9 cellular contexts compared by ENCODE assay signal in genomic region chr9:104682642-104683041, GRCh38. TPM values are rescaled to one million over a fixed set of nuclear protein-coding genes. Genes with fewer than 3 reads are reported as not detected.
DNase-seq lines count a peak whose midpoint lies in the region; ATAC-seq and TF ChIP-seq lines count a peak whose summit lies in the region.
"Had no signal": no experiment of that assay in that cellular context is flagged by ENCODE, and none has a peak within 500 bp of the region (broad histone marks: within the 10 kb centered on the region; RNA-seq: fewer than 3 reads in every experiment).

No MANE protein-coding gene starts in this region.

- H3K27me3 ChIP-seq in SJCRH30, result no peaks in the 10 kb centered on the region

- H3K4me3 ChIP-seq in AG10803 (ENCODE audit: low read length), result no peak overlapping the region
- H3K4me3 ChIP-seq in SJCRH30, result no peak overlapping the region

- no peaks in the 10 kb centered on the region for H3K9me3 ChIP-seq in SJCRH30 (replicated peaks)

- ATAC-seq in GM18502 (IDR thresholded peaks at IDR 0.05; ENCODE audit: poor library complexity, unreplicated experiment) (peak; percentile 74), HG02870 (IDR thresholded peaks at IDR 0.05; ENCODE audit: unreplicated experiment) (peak; percentile 56)
- ATAC-seq: naive thymus-derived CD8-positive, alpha-beta T cell had no signal

- no peaks in the 10 kb centered on the region for H3K4me1 ChIP-seq in SJCRH30

- TF ChIP-seq CTCF in AG10803 (conservative IDR thresholded peaks at IDR 0.05; ENCODE audit: low read length), result peak; percentile 62

- no peak overlapping the region for H3K27ac ChIP-seq in SJCRH30

- DNase-seq in AG10803 (ENCODE audit: low read depth), result peak; percentile 58
- peak; percentile 76 for DNase-seq in NCI-H1105 treated with DMSO at 0.1 percent for 48 hours (lab: John Stamatoyannopoulos, UW)
- DNase-seq in SJCRH30, result peak; percentile 2 to 72
- DNase-seq in fibroblast of gingiva (ENCODE audit: low read depth), result peak; percentile 41
- peak; percentile 15 for DNase-seq in putamen (ENCODE audit: low spot score)
- DNase-seq in stimulated activated CD4-positive, alpha-beta T cell treated with anti-CD3 and anti-CD28 coated beads, Interleukin-4, amount 100 ng/mL, for 4 hours, result no peak

- H3K36me3 ChIP-seq in SJCRH30, result no peaks in the 10 kb centered on the region

RNA-seq across cellular contexts. Expression of gene OR13D1, which starts 11.7 kb away (rescaled TPM):
- not detected in 2 replicates for total RNA-seq in SJCRH30 (2014; rRNA removed; shearing (Covaris generic))
- total RNA-seq: naive thymus-derived CD8-positive, alpha-beta T cell had no signal

Comparison
In these comparisons a context has a peak if more than half of its experiments do, and no peak if none do; other contexts are left out.
1. DNase-seq: peak in AG10803 (single experiment), NCI-H1105 treated with DMSO at 0.1 percent for 48 hours (single experiment), SJCRH30 (2 of 2), fibroblast of gingiva (single experiment) and putamen (single experiment); none in stimulated activated CD4-positive, alpha-beta T cell treated with anti-CD3 and anti-CD28 coated beads, Interleukin-4, amount 100 ng/mL, for 4 hours (0 of 2).